In the genomic region with DNA sequence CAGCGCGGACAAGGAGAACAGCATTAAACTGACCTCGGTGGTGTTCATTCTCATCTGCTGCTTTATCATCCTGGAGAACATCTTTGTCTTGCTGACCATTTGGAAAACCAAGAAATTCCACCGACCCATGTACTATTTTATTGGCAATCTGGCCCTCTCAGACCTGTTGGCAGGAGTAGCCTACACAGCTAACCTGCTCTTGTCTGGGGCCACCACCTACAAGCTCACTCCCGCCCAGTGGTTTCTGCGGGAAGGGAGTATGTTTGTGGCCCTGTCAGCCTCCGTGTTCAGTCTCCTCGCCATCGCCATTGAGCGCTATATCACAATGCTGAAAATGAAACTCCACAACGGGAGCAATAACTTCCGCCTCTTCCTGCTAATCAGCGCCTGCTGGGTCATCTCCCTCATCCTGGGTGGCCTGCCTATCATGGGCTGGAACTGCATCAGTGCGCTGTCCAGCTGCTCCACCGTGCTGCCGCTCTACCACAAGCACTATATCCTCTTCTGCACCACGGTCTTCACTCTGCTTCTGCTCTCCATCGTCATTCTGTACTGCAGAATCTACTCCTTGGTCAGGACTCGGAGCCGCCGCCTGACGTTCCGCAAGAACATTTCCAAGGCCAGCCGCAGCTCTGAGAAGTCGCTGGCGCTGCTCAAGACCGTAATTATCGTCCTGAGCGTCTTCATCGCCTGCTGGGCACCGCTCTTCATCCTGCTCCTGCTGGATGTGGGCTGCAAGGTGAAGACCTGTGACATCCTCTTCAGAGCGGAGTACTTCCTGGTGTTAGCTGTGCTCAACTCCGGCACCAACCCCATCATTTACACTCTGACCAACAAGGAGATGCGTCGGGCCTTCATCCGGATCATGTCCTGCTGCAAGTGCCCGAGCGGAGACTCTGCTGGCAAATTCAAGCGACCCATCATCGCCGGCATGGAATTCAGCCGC, we compare ENCODE assay signal across 8 cellular contexts. TPM values are rescaled to one million over a fixed set of nuclear protein-coding genes. Genes with fewer than 3 reads are reported as not detected.
DNase-seq lines count a peak whose midpoint lies in the region; ATAC-seq and TF ChIP-seq lines count a peak whose summit lies in the region.

No MANE protein-coding gene starts in this region.

- H3K36me3 ChIP-seq in GM06990 (ENCODE audit: control insufficient read depth, insufficient read depth, low read length), result peaks cover 15% of the 10 kb centered on the region

- H3K27ac ChIP-seq in dorsolateral prefrontal cortex (peak overlapping the region in 46 of 59 donors; percentile 5 to 91 (median 46)), skin epidermis (peak overlapping the region in 16 of 21 experiments; percentile 11 to 95 (median 79))

- CTCF ChIA-PET in activated CD4-positive, alpha-beta T cell treated with anti-CD3 and anti-CD28 coated beads for 36 hours (lab: Charles Lee), result interaction anchor here (0.5 to 4.3 kb wide), 48 partner anchors 8 to 896 kb away, joined by 3 to 43 read pairs (median 4); partner anchors contain the start of gene DPH5

- H3K27ac Mint-ChIP-seq in activated CD4-positive, alpha-beta T cell treated with anti-CD3 and anti-CD28 coated beads for 36 hours, result peak overlapping the region; percentile 99

- no peaks in the 10 kb centered on the region for H3K27me3 Mint-ChIP-seq in activated CD4-positive, alpha-beta T cell treated with anti-CD3 and anti-CD28 coated beads for 36 hours

- H3K27me3 ChIP-seq in GM06990 (replicated peaks; ENCODE audit: control insufficient read depth, insufficient read depth, low read length) (no peaks in the 10 kb centered on the region), dorsolateral prefrontal cortex (peaks cover 0 to 29% (median 0%) of the 10 kb centered on the region in 45 donors)

- POLR2A ChIA-PET in activated CD4-positive, alpha-beta T cell treated with anti-CD3 and anti-CD28 coated beads for 36 hours (lab: Charles Lee), result interaction anchor here (0.6 to 4.9 kb wide), 14 partner anchors 9 to 343 kb away, joined by 3 to 48 read pairs (median 5); partner anchors contain the start of gene DPH5

- peaks cover 2% of the 10 kb centered on the region for H3K9me3 Mint-ChIP-seq in activated CD4-positive, alpha-beta T cell treated with anti-CD3 and anti-CD28 coated beads for 36 hours (ENCODE audit: low read depth)

- H3K4me3 Mint-ChIP-seq in activated CD4-positive, alpha-beta T cell treated with anti-CD3 and anti-CD28 coated beads for 36 hours, result peak overlapping the region; percentile 89

- ATAC-seq in activated CD4-positive, alpha-beta T cell treated with anti-CD3 and anti-CD28 coated beads for 36 hours, result peak; percentile 20
- ATAC-seq in HG03442 (IDR thresholded peaks at IDR 0.05; ENCODE audit: unreplicated experiment), result no peak
- no peak for ATAC-seq in GM19324 (IDR thresholded peaks at IDR 0.05; ENCODE audit: low FRiP score, unreplicated experiment)

- H3K4me1 Mint-ChIP-seq in activated CD4-positive, alpha-beta T cell treated with anti-CD3 and anti-CD28 coated beads for 36 hours, result peaks cover 51% of the 10 kb centered on the region

- TF ChIP-seq CTCF in GM06990 (IDR thresholded peaks at IDR 0.05; ENCODE audit: insufficient read depth, low read length, poor library complexity, severe bottlenecking) (no peak), dorsolateral prefrontal cortex (IDR thresholded peaks at IDR 0.05 in 54 of 56, conservative IDR thresholded peaks at IDR 0.05 in 2 of 56; ENCODE audit: low read depth in 1 of 56, partially characterized antibody in 56 of 56) (peak in 13 of 56 donors; percentile 0 to 35 (median 17))

- peak overlapping the region; percentile 87 for H3K4me3 ChIP-seq in GM06990 (replicated peaks; ENCODE audit: low read depth, low read length)
- peak overlapping the region in 56 of 59 donors; percentile 1 to 82 (median 65) for H3K4me3 ChIP-seq in dorsolateral prefrontal cortex
- H3K4me3 ChIP-seq in skin epidermis, result peak overlapping the region; percentile 12 to 72 (median 29)

- H3K36me3 Mint-ChIP-seq in activated CD4-positive, alpha-beta T cell treated with anti-CD3 and anti-CD28 coated beads for 36 hours (ENCODE audit: low read depth), result peaks cover 83% of the 10 kb centered on the region

- no peak for DNase-seq in GM06990 (ENCODE audit: extremely low read depth, insufficient read length)
- DNase-seq in activated CD4-positive, alpha-beta T cell treated with anti-CD3 and anti-CD28 coated beads for 36 hours, result peak; percentile 82
- no peak for DNase-seq in dorsolateral prefrontal cortex
- DNase-seq in middle frontal gyrus (ENCODE audit: extremely low spot score, low spot score), result no peak
- no peak for DNase-seq in NCI-H524 treated with DMSO at 0.1 percent for 48 hours (lab: John Stamatoyannopoulos, UW)

- intact Hi-C loops in activated CD4-positive, alpha-beta T cell treated with anti-CD3 and anti-CD28 coated beads for 36 hours (cut with DNase I, micrococcal nuclease), result loop anchor here (1.0 to 5.0 kb wide), 11 partner anchors 15 to 1202 kb away; partner anchors contain the start of genes CDC14A (in 1 of the 2), DPH5 (in 1 of the 2) and SLC30A7 (in 1 of the 2)
- intact Hi-C loops in dorsolateral prefrontal cortex (cut with DNase I), result loop anchor here (5.0 kb wide), 4 partner anchors 48 to 317 kb away; partner anchors contain the start of gene DPH5 (in 1 of the 2)

RNA-seq across cellular contexts. Expression of gene S1PR1, which starts 2.5 kb away (rescaled TPM):
- 100 to 1,000 TPM; 109 to 130 TPM for total RNA-seq in activated CD4-positive, alpha-beta T cell treated with anti-CD3 and anti-CD28 coated beads for 36 hours
- 100 to 1,000 TPM in 3 of 120 experiments, 10 to 100 TPM in 117; 24.3 to 131 (median 50.3) TPM for total RNA-seq in dorsolateral prefrontal cortex

Comparison
In these comparisons a context has a peak if more than half of its experiments do, and no peak if none do; other contexts are left out.
1. H3K4me3 ChIP-seq: peak in every context shown above with its lines; median percentile 87 in GM06990; 65 in dorsolateral prefrontal cortex; 29 in skin epidermis.